Comparison of ENCODE assay signal across 9 cellular contexts in genomic region chr5:174724484-174725260, GRCh38. TPM values are rescaled to one million over a fixed set of nuclear protein-coding genes. Genes with fewer than 3 reads are reported as not detected.
DNase-seq lines count a peak whose midpoint lies in the region; ATAC-seq and TF ChIP-seq lines count a peak whose summit lies in the region.
"Had no signal": no experiment of that assay in that cellular context is flagged by ENCODE, and none has a peak within 500 bp of the region (broad histone marks: within the 10 kb centered on the region; RNA-seq: fewer than 3 reads in every experiment).

MSX2 (plus strand) TSS chr5:174724582; CDS start chr5:174724660, 78 bp downstream.

- no peak for TF ChIP-seq CTCF in gastrocnemius medialis (IDR thresholded peaks at IDR 0.05 in 4 of 5, conservative IDR thresholded peaks at IDR 0.05 in 1 of 5)

- H3K27me3 ChIP-seq in gastrocnemius medialis: peaks cover 37 to 45% (median 37%) of the 10 kb centered on the region in 3 donors

- peaks cover 11 to 13% of the 10 kb centered on the region in 2 donors for H3K4me1 ChIP-seq in gastrocnemius medialis

- peaks cover 0 to 4% of the 10 kb centered on the region in 2 donors for H3K36me3 ChIP-seq in gastrocnemius medialis

- peak; percentile 77 for DNase-seq in GDM1 (lab: John Stamatoyannopoulos, UW)
- peak; percentile 91 for DNase-seq in RKO (ENCODE audit: low spot score)
- DNase-seq in caudate nucleus (lab: John Stamatoyannopoulos, UW): peak in 45 of 61 donors; percentile 4 to 57 (median 26)
- DNase-seq in iPS-NIHi11 (ENCODE audit: low spot score): peak; percentile 93
- DNase-seq in gastrocnemius medialis: peak; percentile 77 to 82
- DNase-seq in NCI-H2029 (lab: John Stamatoyannopoulos, UW): no peak

- intact Hi-C loops in gastrocnemius medialis (cut with DNase I; ENCODE audit: low total_unique reads): no loop called here

- in situ Hi-C loops in gastrocnemius medialis (cut with MboI; ENCODE audit: low sequenced_read_pairs in 4 of 4): no loop called here

- no peaks in the 10 kb centered on the region for H3K9me3 ChIP-seq in gastrocnemius medialis

- peak; percentile 91 to 95 for ATAC-seq in gastrocnemius medialis
- ATAC-seq in GM18870 (IDR thresholded peaks at IDR 0.05; ENCODE audit: unreplicated experiment): no peak
- no peak for ATAC-seq in GM19324 (IDR thresholded peaks at IDR 0.05; ENCODE audit: low FRiP score, unreplicated experiment)

- H3K27ac ChIP-seq in caudate nucleus (ENCODE audit: low read depth, low read length) (no peak within 1 kb of the TSS), gastrocnemius medialis (peak within 1 kb of the TSS; percentile 64 to 88 (median 78))
- H3K27ac ChIP-seq: KMS-11 had no signal

- peak within 1 kb of the TSS; percentile 67 to 81 (median 73) for H3K4me3 ChIP-seq in gastrocnemius medialis

- TF ChIP-seq POLR2A in gastrocnemius medialis (IDR thresholded peaks at IDR 0.05): peak; percentile 74

RNA-seq across cellular contexts. Expression of gene MSX2, which starts in this region (rescaled TPM):
- 1 to 10 TPM in 2 of 4 donors, under 1 TPM in 2; 0.95 to 2.1 (median 1.1) TPM for total RNA-seq in gastrocnemius medialis

Comparison
In these comparisons a context has a peak if more than half of its experiments do, and no peak if none do; other contexts are left out.
1. ATAC-seq: peak in gastrocnemius medialis (2 of 2); none in GM18870 (single experiment) and GM19324 (single experiment).